ENCODE assay signal across 8 cellular contexts in genomic region chr19:11377237-11377636, GRCh38. TPM values are rescaled to one million over a fixed set of nuclear protein-coding genes. Genes with fewer than 3 reads are reported as not detected.
DNase-seq lines count a peak whose midpoint lies in the region; ATAC-seq and TF ChIP-seq lines count a peak whose summit lies in the region.

No MANE protein-coding gene starts in this region.

- TF ChIP-seq CTCF in AG10803 (conservative IDR thresholded peaks at IDR 0.05; ENCODE audit: low read length) (no peak), vagina (IDR thresholded peaks at IDR 0.05) (no peak)

- H3K27ac ChIP-seq in vagina = peak overlapping the region; percentile 42

- POLR2A ChIA-PET in activated CD4-positive, alpha-beta memory T cell treated with anti-CD3 and anti-CD28 coated beads for 36 hours (lab: Charles Lee) = interaction anchor here (0.6 to 1.2 kb wide), 4 partner anchors 104 to 283 kb away, joined by 3 to 6 read pairs (median 3); no protein-coding TSS in a partner anchor

- H3K36me3 Mint-ChIP-seq in activated CD4-positive, alpha-beta memory T cell treated with anti-CD3 and anti-CD28 coated beads for 36 hours = peaks cover 21% of the 10 kb centered on the region

- no peaks in the 10 kb centered on the region for H3K9me3 Mint-ChIP-seq in activated CD4-positive, alpha-beta memory T cell treated with anti-CD3 and anti-CD28 coated beads for 36 hours

- ATAC-seq in GM21447 (IDR thresholded peaks at IDR 0.05; ENCODE audit: unreplicated experiment) (no peak), GM19023 (IDR thresholded peaks at IDR 0.05; ENCODE audit: unreplicated experiment) (no peak)

- H3K27me3 Mint-ChIP-seq in activated CD4-positive, alpha-beta memory T cell treated with anti-CD3 and anti-CD28 coated beads for 36 hours = peaks cover 5% of the 10 kb centered on the region

- H3K4me1 ChIP-seq in vagina = peaks cover 73% of the 10 kb centered on the region

- H3K27ac Mint-ChIP-seq in activated CD4-positive, alpha-beta memory T cell treated with anti-CD3 and anti-CD28 coated beads for 36 hours = peak overlapping the region; percentile 93

- H3K27me3 ChIP-seq in vagina = no peaks in the 10 kb centered on the region

- intact Hi-C loops in activated CD4-positive, alpha-beta memory T cell treated with anti-CD3 and anti-CD28 coated beads for 36 hours (cut with micrococcal nuclease) = no loop called here
- intact Hi-C loops in head of caudate nucleus (cut with DNase I) (loop anchor here (5.0 kb wide), 1 partner anchor 60 kb away; the partner anchor contains the start of genes ODAD3 and PRKCSH), vagina (cut with DNase I) (loop anchor here (5.0 kb wide), 1 partner anchor 55 kb away; no protein-coding TSS in a partner anchor)

- TF ChIP-seq POLR2A in vagina (IDR thresholded peaks at IDR 0.05) = no peak

- H3K9me3 ChIP-seq in vagina = no peaks in the 10 kb centered on the region

- H3K36me3 ChIP-seq in vagina = no peaks in the 10 kb centered on the region

- peaks cover 42% of the 10 kb centered on the region for H3K4me1 Mint-ChIP-seq in activated CD4-positive, alpha-beta memory T cell treated with anti-CD3 and anti-CD28 coated beads for 36 hours (ENCODE audit: low read depth)

- DNase-seq in AG10803 (ENCODE audit: low read depth) (peak; percentile 89), HK-2 (ENCODE audit: unreplicated experiment) (peak; percentile 49), head of caudate nucleus (peak in 26 of 42 donors; percentile 22 to 75 (median 48)), vagina (ENCODE audit: extremely low spot score in 2 of 2) (no peak), ureter (ENCODE audit: low spot score) (no peak)
- peak; percentile 41 for DNase-seq in activated CD4-positive, alpha-beta memory T cell treated with anti-CD3 and anti-CD28 coated beads for 36 hours

- peak overlapping the region; percentile 45 for H3K4me3 Mint-ChIP-seq in activated CD4-positive, alpha-beta memory T cell treated with anti-CD3 and anti-CD28 coated beads for 36 hours

- H3K4me3 ChIP-seq in AG10803 (ENCODE audit: low read length) (no peak overlapping the region), vagina (no peak overlapping the region)

- CTCF ChIA-PET in activated CD4-positive, alpha-beta memory T cell treated with anti-CD3 and anti-CD28 coated beads for 36 hours (lab: Charles Lee) = interaction anchor here (0.6 to 4.9 kb wide), 6 partner anchors 9 to 105 kb away, joined by 3 to 36 read pairs (median 4); no protein-coding TSS in a partner anchor

RNA-seq across cellular contexts. Expression of gene SWSAP1, which starts 2.8 kb away (rescaled TPM):
- 1 to 10 TPM; 1.5 to 1.7 TPM for total RNA-seq in activated CD4-positive, alpha-beta memory T cell treated with anti-CD3 and anti-CD28 coated beads for 36 hours
- total RNA-seq in vagina (1.5 TPM), ureter (4.3 TPM)

RNA-seq across cellular contexts. Expression of gene EPOR, which starts 6.9 kb away (rescaled TPM):
- 1 to 10 TPM; 8.6 to 9.0 TPM for total RNA-seq in activated CD4-positive, alpha-beta memory T cell treated with anti-CD3 and anti-CD28 coated beads for 36 hours
- 14.5 TPM for total RNA-seq in vagina
- 6.7 TPM for total RNA-seq in ureter

RNA-seq across cellular contexts. Expression of gene PLPPR2, which starts 22.0 kb away (rescaled TPM):
- total RNA-seq in activated CD4-positive, alpha-beta memory T cell treated with anti-CD3 and anti-CD28 coated beads for 36 hours = 1 to 10 TPM; 3.6 to 4.7 TPM
- total RNA-seq in vagina = 16.5 TPM
- 25.5 TPM for total RNA-seq in ureter

RNA-seq across cellular contexts. Expression of gene CCDC159, which starts 30.9 kb away (rescaled TPM):
- 10 to 100 TPM; 16.0 to 18.0 TPM for total RNA-seq in activated CD4-positive, alpha-beta memory T cell treated with anti-CD3 and anti-CD28 coated beads for 36 hours
- total RNA-seq in vagina (24.1 TPM), ureter (44.4 TPM)

RNA-seq across cellular contexts. Expression of gene TMEM205, which starts 31.2 kb away (rescaled TPM):
- total RNA-seq in activated CD4-positive, alpha-beta memory T cell treated with anti-CD3 and anti-CD28 coated beads for 36 hours = 10 to 100 TPM; 31.1 to 33.2 TPM
- total RNA-seq in vagina (173 TPM), ureter (185 TPM)

Comparison
In these comparisons a context has a peak if more than half of its experiments do, and no peak if none do; other contexts are left out.
1. DNase-seq: peak in AG10803 (single experiment), HK-2 (single experiment), activated CD4-positive, alpha-beta memory T cell treated with anti-CD3 and anti-CD28 coated beads for 36 hours (single experiment) and head of caudate nucleus (26 of 42); none in vagina (0 of 2) and ureter (single experiment).